7 cellular contexts compared by ENCODE assay signal in the genomic region with DNA sequence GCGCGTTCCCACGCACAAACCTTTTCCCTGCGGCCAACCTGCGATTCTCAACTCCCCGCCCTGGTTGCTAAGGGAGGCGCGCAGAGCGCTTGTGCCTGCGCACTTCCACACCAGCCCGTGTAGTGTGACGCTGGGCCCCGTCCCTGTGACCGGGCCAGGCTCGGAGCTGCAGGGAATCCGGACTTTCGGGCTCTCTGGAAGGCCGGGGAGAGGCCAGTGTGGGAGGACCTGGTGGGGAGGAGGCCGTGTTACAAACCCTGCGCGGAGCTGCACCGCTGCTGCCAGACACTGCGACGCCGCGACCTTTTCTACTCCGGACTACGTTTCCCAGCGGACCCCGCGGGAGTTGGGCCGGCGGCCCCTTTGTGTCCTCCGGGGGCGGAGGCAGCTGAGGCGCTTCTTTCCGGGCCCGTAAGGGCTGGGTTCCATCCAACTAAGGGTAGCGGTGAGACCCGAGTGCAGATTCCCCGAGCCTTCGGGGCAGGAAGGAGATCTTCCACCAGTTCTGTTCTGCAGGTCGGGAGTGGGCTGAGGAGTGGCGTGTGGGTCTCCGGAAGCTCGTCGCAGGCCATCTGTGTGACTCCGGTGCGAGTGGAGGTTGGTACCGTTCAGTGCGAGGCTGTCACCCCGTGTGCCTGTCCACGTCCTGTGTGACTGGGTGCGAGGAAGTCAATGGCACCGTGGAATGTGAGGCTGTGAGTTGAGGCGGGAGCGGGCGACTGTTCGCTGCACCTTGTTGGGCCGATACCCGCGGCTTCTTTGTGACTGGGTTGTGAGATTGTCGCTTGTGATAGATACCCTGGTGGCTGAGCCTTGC. TPM values are rescaled to one million over a fixed set of nuclear protein-coding genes. Genes with fewer than 3 reads are reported as not detected.
A peak's percentile ranks its signal among the peaks of the same experiment; 100 is the strongest.
DNase-seq lines count a peak whose midpoint lies in the region; ATAC-seq and FAIRE-seq lines count a peak whose summit lies in the region.

A gene (plus strand): TSS at position 396 of the 817 bp plus-strand sequence. CDS start 999 bp downstream, outside the sequence.

- FAIRE-seq in GM18507 (lab: Jason Lieb, UNC): peak; percentile 81

- ATAC-seq in HG03025 (IDR thresholded peaks at IDR 0.05; ENCODE audit: low FRiP score, unreplicated experiment): peak; percentile 59

- DNase-seq in GM18507 (ENCODE audit: extremely low spot score, insufficient read length, low read depth): peak; percentile 30
- DNase-seq in NCI-H2227 treated with DMSO at 0.1 percent for 48 hours (lab: John Stamatoyannopoulos, UW): peak; percentile 100
- peak; percentile 84 for DNase-seq in activated CD4-positive, alpha-beta T cell treated with anti-CD3 and anti-CD28 coated beads for 1 hour
- peak; percentile 90 for DNase-seq in cerebellum (ENCODE audit: low spot score)
- DNase-seq in kidney glomerular epithelial cell (lab: John Stamatoyannopoulos, UW): peak; percentile 75
- peak; percentile 91 for DNase-seq in stimulated activated CD4-positive, alpha-beta T cell treated with anti-CD3 and anti-CD28 coated beads, Interleukin-15, amount 100 ng/mL, for 24 hours

RNA-seq across cellular contexts. Expression of the gene that starts here (rescaled TPM):
- 18.5 TPM for total RNA-seq in cerebellum

Comparison
In these comparisons a context has a peak if more than half of its experiments do, and no peak if none do; other contexts are left out.
1. Peak in every context shown above with its lines: DNase-seq and ATAC-seq.
2. DNase-seq: peak in every context shown above with its lines; median percentile 100 in NCI-H2227 treated with DMSO at 0.1 percent for 48 hours; 91 in stimulated activated CD4-positive, alpha-beta T cell treated with anti-CD3 and anti-CD28 coated beads, Interleukin-15, amount 100 ng/mL, for 24 hours; 90 in cerebellum; 84 in activated CD4-positive, alpha-beta T cell treated with anti-CD3 and anti-CD28 coated beads for 1 hour; 75 in kidney glomerular epithelial cell; 30 in GM18507.